Comparison of ENCODE assay signal across 1 cellular context in the genomic region with DNA sequence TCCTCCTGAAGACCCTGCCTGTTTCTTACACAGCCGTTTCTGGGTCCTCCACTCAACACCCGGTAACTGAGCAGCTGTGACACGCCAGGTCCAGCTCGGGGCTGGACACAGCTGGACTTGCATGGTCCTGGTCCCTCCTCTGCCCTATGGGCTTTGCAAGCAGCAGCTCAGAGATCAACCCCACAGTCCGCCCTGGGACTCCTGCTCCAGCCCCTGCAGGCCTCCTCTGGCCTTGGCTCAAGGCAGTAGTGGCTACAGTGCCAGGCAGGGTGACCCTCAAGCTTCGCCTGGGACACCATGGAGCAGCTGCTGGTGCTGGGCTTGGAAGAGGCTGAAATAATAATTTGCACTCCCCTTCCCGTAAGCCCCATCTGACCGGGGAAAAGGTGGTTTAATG.
TF ChIP-seq lines count a peak whose summit lies in the region.

No MANE protein-coding gene starts in this region.

TF ChIP-seq in H1, 55 proteins besides CTCF, POLR2A, EP300 and RAD21:
- TF ChIP-seq GTF2F1 (IDR thresholded peaks at IDR 0.05; ENCODE audit: borderline replicate concordance, low read depth, low read length) (no peak), RBBP5 (IDR thresholded peaks at IDR 0.05; ENCODE audit: borderline replicate concordance, low read depth, low read length) (no peak), NANOG (IDR thresholded peaks at IDR 0.05; ENCODE audit: insufficient read depth, low read depth, low read length, poor library complexity, severe bottlenecking) (no peak), JUN (IDR thresholded peaks at IDR 0.05; ENCODE audit: low read depth, low read length) (no peak), GABPA (IDR thresholded peaks at IDR 0.05; ENCODE audit: borderline replicate concordance, insufficient read depth, low read length) (no peak), SIN3A (conservative IDR thresholded peaks at IDR 0.05 in 1 of 2, IDR thresholded peaks at IDR 0.05 in 1 of 2; ENCODE audit: low read depth in 1 of 2, low read length in 2 of 2) (no peak), SP1 (IDR thresholded peaks at IDR 0.05; ENCODE audit: low read depth, low read length) (no peak), HDAC6 (IDR thresholded peaks at IDR 0.05; ENCODE audit: low read depth, low read length) (no peak), SRF (IDR thresholded peaks at IDR 0.05; ENCODE audit: low read depth, low read length) (no peak), RFX5 (IDR thresholded peaks at IDR 0.05; ENCODE audit: borderline replicate concordance, low read depth, low read length) (no peak), YY1 (IDR thresholded peaks at IDR 0.05; ENCODE audit: low read depth, low read length) (no peak), NRF1 (IDR thresholded peaks at IDR 0.05; ENCODE audit: low read depth, low read length) (no peak)
- TF ChIP-seq, protein P1, sequence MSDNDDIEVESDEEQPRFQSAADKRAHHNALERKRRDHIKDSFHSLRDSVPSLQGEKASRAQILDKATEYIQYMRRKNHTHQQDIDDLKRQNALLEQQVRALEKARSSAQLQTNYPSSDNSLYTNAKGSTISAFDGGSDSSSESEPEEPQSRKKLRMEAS (IDR thresholded peaks at IDR 0.05), result no peak
- TF ChIP-seq, protein P2, sequence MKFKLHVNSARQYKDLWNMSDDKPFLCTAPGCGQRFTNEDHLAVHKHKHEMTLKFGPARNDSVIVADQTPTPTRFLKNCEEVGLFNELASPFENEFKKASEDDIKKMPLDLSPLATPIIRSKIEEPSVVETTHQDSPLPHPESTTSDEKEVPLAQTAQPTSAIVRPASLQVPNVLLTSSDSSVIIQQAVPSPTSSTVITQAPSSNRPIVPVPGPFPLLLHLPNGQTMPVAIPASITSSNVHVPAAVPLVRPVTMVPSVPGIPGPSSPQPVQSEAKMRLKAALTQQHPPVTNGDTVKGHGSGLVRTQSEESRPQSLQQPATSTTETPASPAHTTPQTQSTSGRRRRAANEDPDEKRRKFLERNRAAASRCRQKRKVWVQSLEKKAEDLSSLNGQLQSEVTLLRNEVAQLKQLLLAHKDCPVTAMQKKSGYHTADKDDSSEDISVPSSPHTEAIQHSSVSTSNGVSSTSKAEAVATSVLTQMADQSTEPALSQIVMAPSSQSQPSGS (IDR thresholded peaks at IDR 0.05; ENCODE audit: low read length), result no peak
